ENCODE assay signal across 8 cellular contexts in genomic region chr2:73291461-73292315, GRCh38. TPM values are rescaled to one million over a fixed set of nuclear protein-coding genes. Genes with fewer than 3 reads are reported as not detected.
DNase-seq lines count a peak whose midpoint lies in the region; FAIRE-seq and TF ChIP-seq lines count a peak whose summit lies in the region.

No MANE protein-coding gene starts in this region.

- H3K27ac Mint-ChIP-seq in activated T-cell treated with anti-CD3 and anti-CD28 coated beads, Interleukin-2, amount 50 U/mL, for 24 hours: no peak overlapping the region

- H3K4me3 ChIP-seq in GM12864 (ENCODE audit: low read depth, low read length): peak overlapping the region; percentile 28; the same call in 1 of the 2 replicates

- H3K27ac ChIP-seq in 22Rv1: no peak overlapping the region

- peaks cover 70% of the 10 kb centered on the region for H3K27me3 Mint-ChIP-seq in activated T-cell treated with anti-CD3 and anti-CD28 coated beads, Interleukin-2, amount 50 U/mL, for 24 hours

- no peak for FAIRE-seq in GM12892 (lab: Jason Lieb, UNC)

- H3K9me3 Mint-ChIP-seq in activated T-cell treated with anti-CD3 and anti-CD28 coated beads, Interleukin-2, amount 50 U/mL, for 24 hours: no peaks in the 10 kb centered on the region

- no peaks in the 10 kb centered on the region for H3K36me3 Mint-ChIP-seq in activated T-cell treated with anti-CD3 and anti-CD28 coated beads, Interleukin-2, amount 50 U/mL, for 24 hours (ENCODE audit: low read depth)

- no peak for TF ChIP-seq POLR2A in GM12892 (IDR thresholded peaks at IDR 0.05; ENCODE audit: low read depth, low read length)

- peaks cover 26% of the 10 kb centered on the region for H3K4me1 Mint-ChIP-seq in activated T-cell treated with anti-CD3 and anti-CD28 coated beads, Interleukin-2, amount 50 U/mL, for 24 hours (ENCODE audit: low read depth)

- peak overlapping the region; percentile 58 for H3K4me3 Mint-ChIP-seq in activated T-cell treated with anti-CD3 and anti-CD28 coated beads, Interleukin-2, amount 50 U/mL, for 24 hours

- no peak for DNase-seq in GM12864 (ENCODE audit: low read depth)
- peak; percentile 35 for DNase-seq in activated T-cell treated with anti-CD3 and anti-CD28 coated beads, Interleukin-2, amount 50 U/mL, for 24 hours
- DNase-seq in iPS-NIHi7 (ENCODE audit: extremely low spot score): peak; percentile 85
- no peak for DNase-seq in A172 (ENCODE audit: low spot score)
- no peak for DNase-seq in GM12892 (ENCODE audit: insufficient read length)
- no peak for DNase-seq in SKM-1 (lab: John Stamatoyannopoulos, UW; ENCODE audit: unreplicated experiment)
- no peak for DNase-seq in NCI-H128 (lab: John Stamatoyannopoulos, UW; ENCODE audit: unreplicated experiment)

- TF ChIP-seq CTCF in 22Rv1 (IDR thresholded peaks at IDR 0.05) (peak; percentile 12; the same call in 1 of the 2 replicates), GM12864 (IDR thresholded peaks at IDR 0.05; ENCODE audit: low read depth, low read length, missing control alignments) (no peak)

RNA-seq across cellular contexts. Expression of gene EGR4, which starts 1.7 kb away (rescaled TPM):
- not detected in 2 replicates for total RNA-seq in A172 (2014; rRNA removed; shearing (Covaris generic))
- polyA plus RNA-seq in GM12892 (2012; ENCODE audit: missing spikeins): not detected

RNA-seq across cellular contexts. Expression of gene FBXO41, which starts 7.4 kb away (rescaled TPM):
- total RNA-seq in A172 (2014; rRNA removed; shearing (Covaris generic)): 2.4 and 2.9 TPM in 2 replicates
- 17.7 TPM for polyA plus RNA-seq in GM12892 (2012; ENCODE audit: missing spikeins)

RNA-seq across cellular contexts. Expression of gene CCT7, which starts 57.6 kb away (rescaled TPM):
- total RNA-seq in A172 (2014; rRNA removed; shearing (Covaris generic)): 695 and 768 TPM in 2 replicates
- 400 TPM for polyA plus RNA-seq in GM12892 (2012; ENCODE audit: missing spikeins)

RNA-seq across cellular contexts. Expression of gene PRADC1, which starts 58.6 kb away (rescaled TPM):
- total RNA-seq in A172 (2014; rRNA removed; shearing (Covaris generic)): 39.3 and 48.8 TPM in 2 replicates
- polyA plus RNA-seq in GM12892 (2012; ENCODE audit: missing spikeins): 9.5 TPM

Comparison
In these comparisons a context has a peak if more than half of its experiments do, and no peak if none do; other contexts are left out.
1. DNase-seq: peak in activated T-cell treated with anti-CD3 and anti-CD28 coated beads, Interleukin-2, amount 50 U/mL, for 24 hours (single experiment) and iPS-NIHi7 (single experiment); none in GM12864 (single experiment), A172 (single experiment), GM12892 (single experiment), SKM-1 (single experiment) and NCI-H128 (single experiment).